ENCODE assay signal across 7 cellular contexts in the genomic region with DNA sequence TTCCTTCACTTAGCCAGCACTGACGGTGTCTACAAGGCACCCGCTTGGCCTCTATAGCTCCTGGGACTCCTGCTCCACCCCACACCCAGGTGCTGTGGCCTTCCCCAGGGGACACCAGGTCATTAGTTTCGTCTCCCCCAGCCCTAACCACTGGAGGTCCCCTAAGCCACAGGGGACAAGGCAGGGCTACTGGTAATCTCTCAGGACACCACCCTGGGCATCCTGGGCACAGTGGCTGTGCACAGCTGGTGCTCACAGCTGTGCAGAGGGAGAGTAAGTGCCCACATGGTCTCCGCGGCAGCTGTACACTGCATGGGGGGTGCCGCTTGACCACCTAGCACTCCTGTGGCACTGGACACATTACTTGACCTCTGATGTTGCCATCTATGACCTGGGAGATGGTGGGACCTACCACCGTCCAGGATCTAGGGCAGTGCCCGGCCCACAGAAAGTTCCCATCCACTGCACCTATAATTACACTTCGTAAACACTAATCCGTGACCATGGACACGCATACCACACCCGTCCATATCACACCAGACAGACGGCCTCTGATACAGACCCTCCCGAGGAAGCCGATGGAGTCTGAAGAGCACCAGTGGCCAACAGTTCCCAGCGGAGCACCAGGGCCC.
DNase-seq lines count a peak whose midpoint lies in the region; ATAC-seq, FAIRE-seq and TF ChIP-seq lines count a peak whose summit lies in the region.

No MANE protein-coding gene starts in this region.

- no peaks in the 10 kb centered on the region for H3K9me3 ChIP-seq in Loucy (ENCODE audit: insufficient read depth, low read depth, low read length)
- no peaks in the 10 kb centered on the region for H3K9me3 ChIP-seq in esophagus muscularis mucosa
- no peaks in the 10 kb centered on the region for H3K9me3 ChIP-seq in small intestine (ENCODE audit: control insufficient read depth, low read depth)

- no peak for TF ChIP-seq EP300 in esophagus muscularis mucosa (IDR thresholded peaks at IDR 0.05)

- H4K20me1 ChIP-seq in Loucy (ENCODE audit: insufficient read depth, low read length, poor library complexity, severe bottlenecking) = peaks cover 57% of the 10 kb centered on the region

- H3K9me2 ChIP-seq in Loucy (replicated peaks; ENCODE audit: low read depth, low read length) = no peaks in the 10 kb centered on the region

- 77% methylated on average over 13 of the region's 16 CpGs for WGBS in esophagus muscularis mucosa
- WGBS in small intestine, 3 donors = 45 to 55% (median 55%) methylated on average over 16 of the region's 16 CpGs

- no peaks in the 10 kb centered on the region for H3F3A ChIP-seq in Loucy (ENCODE audit: low read depth)

- H3K4me3 ChIP-seq in Loucy (ENCODE audit: low read length, poor library complexity, severe bottlenecking) (peak overlapping the region; percentile 80), esophagus muscularis mucosa (peak overlapping the region; percentile 6 to 36 (median 25)), small intestine (ENCODE audit: low read depth in 1 of 2, low read length in 2 of 2) (peak overlapping the region in 1 of 2 donors; percentile 16)

- no peak overlapping the region for H2AFZ ChIP-seq in Loucy (ENCODE audit: low read length)

- no peak for TF ChIP-seq POLR2A in esophagus muscularis mucosa (IDR thresholded peaks at IDR 0.05; ENCODE audit: low read depth)

- peak; percentile 12 for ATAC-seq in GM21390 (IDR thresholded peaks at IDR 0.05; ENCODE audit: unreplicated experiment)

- H3K4me1 ChIP-seq in Loucy (ENCODE audit: insufficient read depth, low read length, poor library complexity, severe bottlenecking) (peaks cover 66% of the 10 kb centered on the region), esophagus muscularis mucosa (peaks cover 81 to 100% (median 100%) of the 10 kb centered on the region in 4 donors), small intestine (ENCODE audit: control insufficient read depth in 2 of 2, insufficient read depth in 1 of 2, low read depth in 1 of 2, low read length in 1 of 2) (peaks cover 24 to 33% of the 10 kb centered on the region in 2 donors)

- H3K36me3 ChIP-seq in Loucy (ENCODE audit: insufficient read depth, low read length) = no peaks in the 10 kb centered on the region
- no peaks in the 10 kb centered on the region for H3K36me3 ChIP-seq in esophagus muscularis mucosa
- H3K36me3 ChIP-seq in small intestine (ENCODE audit: control insufficient read depth in 2 of 2, insufficient read depth in 2 of 2, low read length in 2 of 2) = no peaks in the 10 kb centered on the region

- no peak for DNase-seq in esophagus muscularis mucosa (ENCODE audit: extremely low spot score)
- peak; percentile 65 for DNase-seq in small intestine
- DNase-seq in NCI-H187 treated with DMSO at 0.1 percent for 48 hours (lab: John Stamatoyannopoulos, UW) = no peak
- no peak for DNase-seq in ACHN
- DNase-seq in stimulated activated CD4-positive, alpha-beta T cell treated with anti-CD3 and anti-CD28 coated beads, Interleukin-4, amount 100 ng/mL, for 1 hour = no peak

- no peak for FAIRE-seq in small intestine (lab: Jason Lieb, UNC)

- in situ Hi-C loops in ACHN (cut with HindIII; ENCODE audit: low pct_ligation_motif_present, low pct_unique_long_range_greater_than_20kb, low sequenced_read_pairs) = no loop called here

- H3K27me3 ChIP-seq in Loucy (ENCODE audit: insufficient read depth, low read length, poor library complexity, severe bottlenecking) = peaks cover 28% of the 10 kb centered on the region
- H3K27me3 ChIP-seq in esophagus muscularis mucosa = no peaks in the 10 kb centered on the region
- H3K27me3 ChIP-seq in small intestine (ENCODE audit: control insufficient read depth in 2 of 2, insufficient read depth in 2 of 2, low read length in 2 of 2) = no peaks in the 10 kb centered on the region

- H3K79me2 ChIP-seq in Loucy (ENCODE audit: insufficient read depth, low read length) = peaks cover 66% of the 10 kb centered on the region; the same call in 1 of the 2 replicates

- H3K4me2 ChIP-seq in Loucy (ENCODE audit: low read depth, low read length, poor library complexity, severe bottlenecking) = peak overlapping the region; percentile 99

- H3K9ac ChIP-seq in Loucy (ENCODE audit: low read depth, low read length, poor library complexity, severe bottlenecking) = peak overlapping the region; percentile 64

- H3K27ac ChIP-seq in esophagus muscularis mucosa (replicated peaks in 1 of 4) (peak overlapping the region; percentile 81 to 88 (median 83)), small intestine (ENCODE audit: low read depth in 1 of 2, low read length in 1 of 2) (peak overlapping the region; percentile 80 to 87)

- intact Hi-C loops in esophagus muscularis mucosa (cut with DNase I) = no loop called here

- TF ChIP-seq CTCF in Loucy (conservative IDR thresholded peaks at IDR 0.05; ENCODE audit: low read length) (no peak), esophagus muscularis mucosa (IDR thresholded peaks at IDR 0.05) (no peak)
